ENCODE assay signal across 1 cellular context in the genomic region with DNA sequence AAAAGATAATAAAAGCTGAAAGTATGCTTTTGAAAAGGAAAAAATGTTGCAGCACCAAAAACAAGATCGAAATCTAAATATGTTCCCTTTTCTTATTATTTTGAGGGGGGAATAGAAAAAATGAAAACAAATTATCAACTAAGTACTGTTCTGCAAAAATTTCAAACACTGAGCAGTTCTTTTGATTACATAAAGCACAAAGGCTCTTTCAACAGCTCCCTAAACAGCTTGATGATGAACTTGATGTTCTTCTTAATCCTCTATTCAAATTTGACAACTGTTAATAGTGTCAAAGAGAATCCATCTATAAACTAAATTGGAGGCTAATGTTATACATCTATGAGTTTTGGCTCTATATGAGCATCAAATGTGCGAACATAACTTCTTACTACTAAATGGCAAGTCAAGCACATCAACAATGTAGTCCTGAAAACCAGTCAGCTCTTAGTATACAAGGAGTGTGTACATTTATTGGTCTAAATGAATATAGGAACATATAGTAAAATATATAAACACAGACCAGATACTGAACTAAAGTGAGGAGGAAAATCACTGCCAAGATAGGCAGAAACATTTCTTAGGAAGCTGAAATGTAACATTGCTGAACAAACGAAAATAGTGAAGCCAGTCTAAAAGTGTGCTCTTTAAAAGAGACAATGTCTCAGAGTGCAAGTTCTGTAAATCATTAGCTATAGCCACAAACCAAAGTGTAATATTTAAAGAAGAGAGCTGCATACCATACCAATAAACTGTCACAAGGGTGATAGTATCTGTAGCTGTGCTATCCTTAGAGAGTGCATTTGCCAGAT.
TF ChIP-seq lines count a peak whose summit lies in the region.

No MANE protein-coding gene starts in this region.

TF ChIP-seq in HepG2, 621 proteins besides CTCF, POLR2A, EP300 and RAD21 (continued from another document and continues in another):
- TF ChIP-seq, protein P1, sequence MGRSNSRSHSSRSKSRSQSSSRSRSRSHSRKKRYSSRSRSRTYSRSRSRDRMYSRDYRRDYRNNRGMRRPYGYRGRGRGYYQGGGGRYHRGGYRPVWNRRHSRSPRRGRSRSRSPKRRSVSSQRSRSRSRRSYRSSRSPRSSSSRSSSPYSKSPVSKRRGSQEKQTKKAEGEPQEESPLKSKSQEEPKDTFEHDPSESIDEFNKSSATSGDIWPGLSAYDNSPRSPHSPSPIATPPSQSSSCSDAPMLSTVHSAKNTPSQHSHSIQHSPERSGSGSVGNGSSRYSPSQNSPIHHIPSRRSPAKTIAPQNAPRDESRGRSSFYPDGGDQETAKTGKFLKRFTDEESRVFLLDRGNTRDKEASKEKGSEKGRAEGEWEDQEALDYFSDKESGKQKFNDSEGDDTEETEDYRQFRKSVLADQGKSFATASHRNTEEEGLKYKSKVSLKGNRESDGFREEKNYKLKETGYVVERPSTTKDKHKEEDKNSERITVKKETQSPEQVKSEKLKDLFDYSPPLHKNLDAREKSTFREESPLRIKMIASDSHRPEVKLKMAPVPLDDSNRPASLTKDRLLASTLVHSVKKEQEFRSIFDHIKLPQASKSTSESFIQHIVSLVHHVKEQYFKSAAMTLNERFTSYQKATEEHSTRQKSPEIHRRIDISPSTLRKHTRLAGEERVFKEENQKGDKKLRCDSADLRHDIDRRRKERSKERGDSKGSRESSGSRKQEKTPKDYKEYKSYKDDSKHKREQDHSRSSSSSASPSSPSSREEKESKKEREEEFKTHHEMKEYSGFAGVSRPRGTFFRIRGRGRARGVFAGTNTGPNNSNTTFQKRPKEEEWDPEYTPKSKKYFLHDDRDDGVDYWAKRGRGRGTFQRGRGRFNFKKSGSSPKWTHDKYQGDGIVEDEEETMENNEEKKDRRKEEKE (IDR thresholded peaks at IDR 0.05): no peak
- TF ChIP-seq, protein P2, sequence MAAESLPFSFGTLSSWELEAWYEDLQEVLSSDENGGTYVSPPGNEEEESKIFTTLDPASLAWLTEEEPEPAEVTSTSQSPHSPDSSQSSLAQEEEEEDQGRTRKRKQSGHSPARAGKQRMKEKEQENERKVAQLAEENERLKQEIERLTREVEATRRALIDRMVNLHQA (CRISPR knock-in tag; IDR thresholded peaks at IDR 0.05): no peak
- TF ChIP-seq ZFP62 (CRISPR knock-in tag; IDR thresholded peaks at IDR 0.05) (no peak), KLF6 (CRISPR knock-in tag; IDR thresholded peaks at IDR 0.05) (no peak), HNRNPL (IDR thresholded peaks at IDR 0.05; ENCODE audit: low read depth, low read length) (no peak), NPAS2 (CRISPR knock-in tag; IDR thresholded peaks at IDR 0.05; ENCODE audit: borderline replicate concordance) (no peak), SOX6 (IDR thresholded peaks at IDR 0.05) (no peak), SOX6 (CRISPR knock-in tag; IDR thresholded peaks at IDR 0.05) (peak; percentile 76), ZNF670 (CRISPR knock-in tag; IDR thresholded peaks at IDR 0.05; ENCODE audit: borderline replicate concordance) (0 out of 2 replicates have a peak, but pooled peaks have one; percentile 48), HNRNPH1 (optimal IDR thresholded peaks at IDR 0.05; ENCODE audit: low read depth, low read length) (no peak), ZNF230 (CRISPR knock-in tag; IDR thresholded peaks at IDR 0.05) (no peak), RNF2 (conservative IDR thresholded peaks at IDR 0.05; ENCODE audit: low read depth) (no peak), BHLHE40 (IDR thresholded peaks at IDR 0.05; ENCODE audit: low read length) (no peak), ZNF773 (CRISPR knock-in tag; IDR thresholded peaks at IDR 0.05; ENCODE audit: borderline replicate concordance) (no peak), NFYB (CRISPR knock-in tag; IDR thresholded peaks at IDR 0.05) (no peak), CREB1 (IDR thresholded peaks at IDR 0.05) (no peak), CREB1 (CRISPR knock-in tag; IDR thresholded peaks at IDR 0.05) (0 out of 2 replicates have a peak, but pooled peaks have one; percentile 18), ZNF326 (CRISPR knock-in tag; IDR thresholded peaks at IDR 0.05; ENCODE audit: borderline replicate concordance) (no peak), ZNF557 (CRISPR knock-in tag; IDR thresholded peaks at IDR 0.05) (no peak), ZNF672 (CRISPR knock-in tag; IDR thresholded peaks at IDR 0.05) (no peak), RFX1 (IDR thresholded peaks at IDR 0.05) (no peak), ZNF282 (IDR thresholded peaks at IDR 0.05; ENCODE audit: partially characterized antibody) (no peak), TAF1 (CRISPR knock-in tag; IDR thresholded peaks at IDR 0.05) (no peak), ZBTB1 (CRISPR knock-in tag; IDR thresholded peaks at IDR 0.05; ENCODE audit: borderline replicate concordance) (no peak), ZNF124 (CRISPR knock-in tag; IDR thresholded peaks at IDR 0.05) (no peak)
- TF ChIP-seq, protein P3, sequence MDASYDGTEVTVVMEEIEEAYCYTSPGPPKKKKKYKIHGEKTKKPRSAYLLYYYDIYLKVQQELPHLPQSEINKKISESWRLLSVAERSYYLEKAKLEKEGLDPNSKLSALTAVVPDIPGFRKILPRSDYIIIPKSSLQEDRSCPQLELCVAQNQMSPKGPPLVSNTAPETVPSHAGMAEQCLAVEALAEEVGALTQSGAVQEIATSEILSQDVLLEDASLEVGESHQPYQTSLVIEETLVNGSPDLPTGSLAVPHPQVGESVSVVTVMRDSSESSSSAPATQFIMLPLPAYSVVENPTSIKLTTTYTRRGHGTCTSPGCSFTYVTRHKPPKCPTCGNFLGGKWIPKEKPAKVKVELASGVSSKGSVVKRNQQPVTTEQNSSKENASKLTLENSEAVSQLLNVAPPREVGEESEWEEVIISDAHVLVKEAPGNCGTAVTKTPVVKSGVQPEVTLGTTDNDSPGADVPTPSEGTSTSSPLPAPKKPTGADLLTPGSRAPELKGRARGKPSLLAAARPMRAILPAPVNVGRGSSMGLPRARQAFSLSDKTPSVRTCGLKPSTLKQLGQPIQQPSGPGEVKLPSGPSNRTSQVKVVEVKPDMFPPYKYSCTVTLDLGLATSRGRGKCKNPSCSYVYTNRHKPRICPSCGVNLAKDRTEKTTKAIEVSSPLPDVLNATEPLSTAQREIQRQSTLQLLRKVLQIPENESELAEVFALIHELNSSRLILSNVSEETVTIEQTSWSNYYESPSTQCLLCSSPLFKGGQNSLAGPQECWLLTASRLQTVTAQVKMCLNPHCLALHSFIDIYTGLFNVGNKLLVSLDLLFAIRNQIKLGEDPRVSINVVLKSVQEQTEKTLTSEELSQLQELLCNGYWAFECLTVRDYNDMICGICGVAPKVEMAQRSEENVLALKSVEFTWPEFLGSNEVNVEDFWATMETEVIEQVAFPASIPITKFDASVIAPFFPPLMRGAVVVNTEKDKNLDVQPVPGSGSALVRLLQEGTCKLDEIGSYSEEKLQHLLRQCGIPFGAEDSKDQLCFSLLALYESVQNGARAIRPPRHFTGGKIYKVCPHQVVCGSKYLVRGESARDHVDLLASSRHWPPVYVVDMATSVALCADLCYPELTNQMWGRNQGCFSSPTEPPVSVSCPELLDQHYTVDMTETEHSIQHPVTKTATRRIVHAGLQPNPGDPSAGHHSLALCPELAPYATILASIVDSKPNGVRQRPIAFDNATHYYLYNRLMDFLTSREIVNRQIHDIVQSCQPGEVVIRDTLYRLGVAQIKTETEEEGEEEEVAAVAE (CRISPR knock-in tag; IDR thresholded peaks at IDR 0.05; ENCODE audit: borderline replicate concordance): no peak
- TF ChIP-seq, protein P4, sequence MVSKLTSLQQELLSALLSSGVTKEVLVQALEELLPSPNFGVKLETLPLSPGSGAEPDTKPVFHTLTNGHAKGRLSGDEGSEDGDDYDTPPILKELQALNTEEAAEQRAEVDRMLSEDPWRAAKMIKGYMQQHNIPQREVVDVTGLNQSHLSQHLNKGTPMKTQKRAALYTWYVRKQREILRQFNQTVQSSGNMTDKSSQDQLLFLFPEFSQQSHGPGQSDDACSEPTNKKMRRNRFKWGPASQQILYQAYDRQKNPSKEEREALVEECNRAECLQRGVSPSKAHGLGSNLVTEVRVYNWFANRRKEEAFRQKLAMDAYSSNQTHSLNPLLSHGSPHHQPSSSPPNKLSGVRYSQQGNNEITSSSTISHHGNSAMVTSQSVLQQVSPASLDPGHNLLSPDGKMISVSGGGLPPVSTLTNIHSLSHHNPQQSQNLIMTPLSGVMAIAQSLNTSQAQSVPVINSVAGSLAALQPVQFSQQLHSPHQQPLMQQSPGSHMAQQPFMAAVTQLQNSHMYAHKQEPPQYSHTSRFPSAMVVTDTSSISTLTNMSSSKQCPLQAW (CRISPR knock-in tag; IDR thresholded peaks at IDR 0.05): no peak; the same call in 1 of the 2 replicates
- TF ChIP-seq, protein P5, sequence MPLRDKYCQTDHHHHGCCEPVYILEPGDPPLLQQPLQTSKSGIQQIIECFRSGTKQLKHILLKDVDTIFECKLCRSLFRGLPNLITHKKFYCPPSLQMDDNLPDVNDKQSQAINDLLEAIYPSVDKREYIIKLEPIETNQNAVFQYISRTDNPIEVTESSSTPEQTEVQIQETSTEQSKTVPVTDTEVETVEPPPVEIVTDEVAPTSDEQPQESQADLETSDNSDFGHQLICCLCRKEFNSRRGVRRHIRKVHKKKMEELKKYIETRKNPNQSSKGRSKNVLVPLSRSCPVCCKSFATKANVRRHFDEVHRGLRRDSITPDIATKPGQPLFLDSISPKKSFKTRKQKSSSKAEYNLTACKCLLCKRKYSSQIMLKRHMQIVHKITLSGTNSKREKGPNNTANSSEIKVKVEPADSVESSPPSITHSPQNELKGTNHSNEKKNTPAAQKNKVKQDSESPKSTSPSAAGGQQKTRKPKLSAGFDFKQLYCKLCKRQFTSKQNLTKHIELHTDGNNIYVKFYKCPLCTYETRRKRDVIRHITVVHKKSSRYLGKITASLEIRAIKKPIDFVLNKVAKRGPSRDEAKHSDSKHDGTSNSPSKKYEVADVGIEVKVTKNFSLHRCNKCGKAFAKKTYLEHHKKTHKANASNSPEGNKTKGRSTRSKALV (CRISPR knock-in tag; IDR thresholded peaks at IDR 0.05): no peak
- TF ChIP-seq, protein P6, sequence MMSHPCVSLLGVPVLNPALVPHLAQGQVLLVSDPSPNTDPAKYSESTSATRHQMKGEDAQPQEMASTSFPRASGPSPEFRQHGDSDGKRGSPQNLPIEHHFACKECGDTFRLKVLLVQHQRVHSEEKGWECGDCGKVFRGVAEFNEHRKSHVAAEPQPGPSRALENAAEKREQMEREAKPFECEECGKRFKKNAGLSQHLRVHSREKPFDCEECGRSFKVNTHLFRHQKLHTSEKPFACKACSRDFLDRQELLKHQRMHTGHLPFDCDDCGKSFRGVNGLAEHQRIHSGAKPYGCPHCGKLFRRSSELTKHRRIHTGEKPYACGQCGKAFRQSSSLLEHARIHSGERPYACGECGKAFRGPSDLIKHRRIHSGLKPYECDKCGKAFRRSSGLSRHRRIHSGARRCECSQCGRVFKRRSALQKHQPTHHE (CRISPR knock-in tag; IDR thresholded peaks at IDR 0.05; ENCODE audit: borderline replicate concordance): no peak
- TF ChIP-seq, protein P7, sequence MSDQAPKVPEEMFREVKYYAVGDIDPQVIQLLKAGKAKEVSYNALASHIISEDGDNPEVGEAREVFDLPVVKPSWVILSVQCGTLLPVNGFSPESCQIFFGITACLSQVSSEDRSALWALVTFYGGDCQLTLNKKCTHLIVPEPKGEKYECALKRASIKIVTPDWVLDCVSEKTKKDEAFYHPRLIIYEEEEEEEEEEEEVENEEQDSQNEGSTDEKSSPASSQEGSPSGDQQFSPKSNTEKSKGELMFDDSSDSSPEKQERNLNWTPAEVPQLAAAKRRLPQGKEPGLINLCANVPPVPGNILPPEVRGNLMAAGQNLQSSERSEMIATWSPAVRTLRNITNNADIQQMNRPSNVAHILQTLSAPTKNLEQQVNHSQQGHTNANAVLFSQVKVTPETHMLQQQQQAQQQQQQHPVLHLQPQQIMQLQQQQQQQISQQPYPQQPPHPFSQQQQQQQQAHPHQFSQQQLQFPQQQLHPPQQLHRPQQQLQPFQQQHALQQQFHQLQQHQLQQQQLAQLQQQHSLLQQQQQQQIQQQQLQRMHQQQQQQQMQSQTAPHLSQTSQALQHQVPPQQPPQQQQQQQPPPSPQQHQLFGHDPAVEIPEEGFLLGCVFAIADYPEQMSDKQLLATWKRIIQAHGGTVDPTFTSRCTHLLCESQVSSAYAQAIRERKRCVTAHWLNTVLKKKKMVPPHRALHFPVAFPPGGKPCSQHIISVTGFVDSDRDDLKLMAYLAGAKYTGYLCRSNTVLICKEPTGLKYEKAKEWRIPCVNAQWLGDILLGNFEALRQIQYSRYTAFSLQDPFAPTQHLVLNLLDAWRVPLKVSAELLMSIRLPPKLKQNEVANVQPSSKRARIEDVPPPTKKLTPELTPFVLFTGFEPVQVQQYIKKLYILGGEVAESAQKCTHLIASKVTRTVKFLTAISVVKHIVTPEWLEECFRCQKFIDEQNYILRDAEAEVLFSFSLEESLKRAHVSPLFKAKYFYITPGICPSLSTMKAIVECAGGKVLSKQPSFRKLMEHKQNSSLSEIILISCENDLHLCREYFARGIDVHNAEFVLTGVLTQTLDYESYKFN (CRISPR knock-in tag; conservative IDR thresholded peaks at IDR 0.05): peak; percentile 82
- TF ChIP-seq, protein P8, sequence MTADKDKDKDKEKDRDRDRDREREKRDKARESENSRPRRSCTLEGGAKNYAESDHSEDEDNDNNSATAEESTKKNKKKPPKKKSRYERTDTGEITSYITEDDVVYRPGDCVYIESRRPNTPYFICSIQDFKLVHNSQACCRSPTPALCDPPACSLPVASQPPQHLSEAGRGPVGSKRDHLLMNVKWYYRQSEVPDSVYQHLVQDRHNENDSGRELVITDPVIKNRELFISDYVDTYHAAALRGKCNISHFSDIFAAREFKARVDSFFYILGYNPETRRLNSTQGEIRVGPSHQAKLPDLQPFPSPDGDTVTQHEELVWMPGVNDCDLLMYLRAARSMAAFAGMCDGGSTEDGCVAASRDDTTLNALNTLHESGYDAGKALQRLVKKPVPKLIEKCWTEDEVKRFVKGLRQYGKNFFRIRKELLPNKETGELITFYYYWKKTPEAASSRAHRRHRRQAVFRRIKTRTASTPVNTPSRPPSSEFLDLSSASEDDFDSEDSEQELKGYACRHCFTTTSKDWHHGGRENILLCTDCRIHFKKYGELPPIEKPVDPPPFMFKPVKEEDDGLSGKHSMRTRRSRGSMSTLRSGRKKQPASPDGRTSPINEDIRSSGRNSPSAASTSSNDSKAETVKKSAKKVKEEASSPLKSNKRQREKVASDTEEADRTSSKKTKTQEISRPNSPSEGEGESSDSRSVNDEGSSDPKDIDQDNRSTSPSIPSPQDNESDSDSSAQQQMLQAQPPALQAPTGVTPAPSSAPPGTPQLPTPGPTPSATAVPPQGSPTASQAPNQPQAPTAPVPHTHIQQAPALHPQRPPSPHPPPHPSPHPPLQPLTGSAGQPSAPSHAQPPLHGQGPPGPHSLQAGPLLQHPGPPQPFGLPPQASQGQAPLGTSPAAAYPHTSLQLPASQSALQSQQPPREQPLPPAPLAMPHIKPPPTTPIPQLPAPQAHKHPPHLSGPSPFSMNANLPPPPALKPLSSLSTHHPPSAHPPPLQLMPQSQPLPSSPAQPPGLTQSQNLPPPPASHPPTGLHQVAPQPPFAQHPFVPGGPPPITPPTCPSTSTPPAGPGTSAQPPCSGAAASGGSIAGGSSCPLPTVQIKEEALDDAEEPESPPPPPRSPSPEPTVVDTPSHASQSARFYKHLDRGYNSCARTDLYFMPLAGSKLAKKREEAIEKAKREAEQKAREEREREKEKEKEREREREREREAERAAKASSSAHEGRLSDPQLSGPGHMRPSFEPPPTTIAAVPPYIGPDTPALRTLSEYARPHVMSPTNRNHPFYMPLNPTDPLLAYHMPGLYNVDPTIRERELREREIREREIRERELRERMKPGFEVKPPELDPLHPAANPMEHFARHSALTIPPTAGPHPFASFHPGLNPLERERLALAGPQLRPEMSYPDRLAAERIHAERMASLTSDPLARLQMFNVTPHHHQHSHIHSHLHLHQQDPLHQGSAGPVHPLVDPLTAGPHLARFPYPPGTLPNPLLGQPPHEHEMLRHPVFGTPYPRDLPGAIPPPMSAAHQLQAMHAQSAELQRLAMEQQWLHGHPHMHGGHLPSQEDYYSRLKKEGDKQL (CRISPR knock-in tag; IDR thresholded peaks at IDR 0.05; ENCODE audit: low read depth): no peak
